In the genomic region with DNA sequence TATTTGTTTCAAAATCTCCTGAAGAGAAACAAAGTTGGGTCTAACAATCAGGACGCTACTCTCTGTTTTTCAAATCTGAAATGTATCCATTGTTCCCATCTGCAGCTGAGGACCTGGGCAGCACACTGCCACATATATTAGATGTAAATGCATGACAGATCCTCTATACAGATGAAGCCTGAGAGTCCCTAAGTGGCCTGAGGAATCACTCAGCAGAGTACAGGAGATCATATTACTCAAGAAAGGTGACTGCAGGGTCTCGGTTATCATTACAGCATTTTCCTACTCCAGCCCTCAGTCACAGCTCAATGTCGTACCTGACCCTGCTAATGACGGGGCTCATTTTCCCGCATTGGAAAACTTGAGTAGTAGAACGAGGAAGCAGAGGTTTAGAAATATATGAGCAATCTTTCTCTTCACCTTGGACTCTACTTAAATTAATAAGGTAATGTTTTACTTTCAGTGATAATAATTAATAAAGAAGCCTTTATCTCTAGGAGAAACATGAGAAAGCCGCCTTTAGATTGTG, we compare ENCODE assay signal across 19 cellular contexts.
A peak's percentile ranks its signal among the peaks of the same experiment; 100 is the strongest.
DNase-seq lines count a peak whose midpoint lies in the region; ATAC-seq and TF ChIP-seq lines count a peak whose summit lies in the region.
"Had no signal": no experiment of that assay in that cellular context is flagged by ENCODE, and none has a peak within 500 bp of the region (broad histone marks: within the 10 kb centered on the region; RNA-seq: fewer than 3 reads in every experiment).

No MANE protein-coding gene starts in this region.

- H3K4me1 ChIP-seq in gastroesophageal sphincter (no peaks in the 10 kb centered on the region), heart left ventricle (no peaks in the 10 kb centered on the region)
- H3K4me1 ChIP-seq: breast epithelium, left ventricle myocardium inferior had no signal

- H3K36me3 ChIP-seq in gastroesophageal sphincter, result no peaks in the 10 kb centered on the region
- no peaks in the 10 kb centered on the region for H3K36me3 ChIP-seq in heart left ventricle
- H3K36me3 ChIP-seq: breast epithelium, left ventricle myocardium inferior had no signal

- peak overlapping the region; percentile 82 for H3K27ac Mint-ChIP-seq in Calu3 (ENCODE audit: unreplicated experiment)
- H3K27ac Mint-ChIP-seq: activated naive CD4-positive, alpha-beta T cell treated with anti-CD3 and anti-CD28 coated beads, Interleukin-2, amount 50 U/mL, for 72 hours; CD4-positive, CD25-positive, alpha-beta regulatory T cell; stimulated activated memory B cell treated with anti-CD40 and anti-IgM and Interleukin-4, amounts not matched to agents 10 μg/mL and 1 μg/mL and 100 μg/mL, for 72 hours had no signal

- peaks cover 6% of the 10 kb centered on the region for H3K9me3 Mint-ChIP-seq in Calu3 (ENCODE audit: low read depth, unreplicated experiment)
- H3K9me3 Mint-ChIP-seq: stimulated activated memory B cell treated with anti-CD40 and anti-IgM and Interleukin-4, amounts not matched to agents 10 μg/mL and 1 μg/mL and 100 μg/mL, for 72 hours had no signal

- H3K27ac ChIP-seq in gastroesophageal sphincter (no peak overlapping the region), heart left ventricle (no peak overlapping the region)
- H3K27ac ChIP-seq: breast epithelium, left ventricle myocardium inferior had no signal

- H3K4me3 Mint-ChIP-seq in Calu3 (ENCODE audit: low read depth, unreplicated experiment), result peak overlapping the region; percentile 8
- H3K4me3 Mint-ChIP-seq: CD4-positive, CD25-positive, alpha-beta regulatory T cell; stimulated activated memory B cell treated with anti-CD40 and anti-IgM and Interleukin-4, amounts not matched to agents 10 μg/mL and 1 μg/mL and 100 μg/mL, for 72 hours had no signal

- no peak for TF ChIP-seq CTCF in Calu3 (IDR thresholded peaks at IDR 0.05; ENCODE audit: unreplicated experiment)
- no peak for TF ChIP-seq CTCF in gastroesophageal sphincter (IDR thresholded peaks at IDR 0.05)
- TF ChIP-seq CTCF in heart left ventricle (IDR thresholded peaks at IDR 0.05), result no peak

- peaks cover 49% of the 10 kb centered on the region for H3K4me1 Mint-ChIP-seq in Calu3 (ENCODE audit: low read depth, unreplicated experiment)
- H3K4me1 Mint-ChIP-seq: CD4-positive, CD25-positive, alpha-beta regulatory T cell; stimulated activated memory B cell treated with anti-CD40 and anti-IgM and Interleukin-4, amounts not matched to agents 10 μg/mL and 1 μg/mL and 100 μg/mL, for 72 hours had no signal

- ATAC-seq in gastroesophageal sphincter (no peak), heart left ventricle (no peak), SK-N-SH treated with all-trans-retinoic acid at 6 μM for 48 hours (no peak)
- ATAC-seq: activated naive CD4-positive, alpha-beta T cell treated with anti-CD3 and anti-CD28 coated beads, Interleukin-2, amount 50 U/mL, for 72 hours; stimulated activated memory B cell treated with anti-CD40 and anti-IgM and Interleukin-4, amounts not matched to agents 10 μg/mL and 1 μg/mL and 100 μg/mL, for 72 hours had no signal

- WGBS in gastroesophageal sphincter (ENCODE audit: low coverage in 1 of 2), 2 donors, result 60 to 77% methylated on average over 7 of the region's 7 CpGs
- 75 to 79% (median 77%) methylated on average over 7 of the region's 7 CpGs for WGBS in heart left ventricle, 4 donors

- BruUV-seq in Calu3 (replicated peaks; lab: Mats Ljungman, UMichigan), result no TSS peak

- CTCF ChIA-PET in Calu3 (lab: Charles Lee), result interaction anchor here (0.7 to 2.8 kb wide), 4 partner anchors 12 to 18 kb away, joined by 3 to 10 read pairs (median 3); no protein-coding TSS in a partner anchor

- peaks cover 4% of the 10 kb centered on the region for H3K36me3 Mint-ChIP-seq in Calu3 (ENCODE audit: insufficient read depth, unreplicated experiment)
- H3K36me3 Mint-ChIP-seq: activated naive CD4-positive, alpha-beta T cell treated with anti-CD3 and anti-CD28 coated beads, Interleukin-2, amount 50 U/mL, for 72 hours; CD4-positive, CD25-positive, alpha-beta regulatory T cell; stimulated activated memory B cell treated with anti-CD40 and anti-IgM and Interleukin-4, amounts not matched to agents 10 μg/mL and 1 μg/mL and 100 μg/mL, for 72 hours had no signal

- H3K4me3 ChIP-seq in gastroesophageal sphincter (no peak overlapping the region), heart left ventricle (no peak overlapping the region)
- H3K4me3 ChIP-seq: breast epithelium, left ventricle myocardium inferior had no signal

- H3K27me3 ChIP-seq in gastroesophageal sphincter (no peaks in the 10 kb centered on the region), heart left ventricle (no peaks in the 10 kb centered on the region)
- H3K27me3 ChIP-seq: breast epithelium had no signal

- H3K9me3 ChIP-seq in gastroesophageal sphincter (no peaks in the 10 kb centered on the region), heart left ventricle (no peaks in the 10 kb centered on the region)
- H3K9me3 ChIP-seq: breast epithelium, left ventricle myocardium inferior had no signal

- TF ChIP-seq POLR2A in gastroesophageal sphincter (IDR thresholded peaks at IDR 0.05) (no peak), heart left ventricle (IDR thresholded peaks at IDR 0.05) (no peak)

- DNase-seq in Calu3 (peak; percentile 67), NCI-H187 treated with DMSO at 0.1 percent for 48 hours (lab: John Stamatoyannopoulos, UW) (peak; percentile 89), NCI-H748 treated with DMSO at 0.1 percent for 48 hours (lab: John Stamatoyannopoulos, UW) (peak; percentile 26), left kidney (ENCODE audit: low read depth, low spot score) (peak; percentile 49), NCI-H1092 treated with DMSO at 0.1 percent for 48 hours (lab: John Stamatoyannopoulos, UW) (no peak), heart left ventricle (no peak)
- DNase-seq: activated CD4-positive, alpha-beta T cell treated with anti-CD3 and anti-CD28 coated beads for 48 hours; activated effector memory CD4-positive, alpha-beta T cell treated with Interleukin-2 at 50 U/mL for 16 hours; amygdala; left ventricle myocardium inferior; NCI-H2029 treated with DMSO at 0.1 percent for 48 hours; SIG-M5; substantia nigra had no signal

- TF ChIP-seq EP300 in gastroesophageal sphincter (IDR thresholded peaks at IDR 0.05), result no peak

- intact Hi-C loops in Calu3 (cut with micrococcal nuclease; ENCODE audit: unreplicated experiment), result loop anchor here (5.0 kb wide), 1 partner anchor 89 kb away; no protein-coding TSS in a partner anchor
- intact Hi-C loops in heart left ventricle (cut with DNase I), result no loop called here

- no peaks in the 10 kb centered on the region for H3K27me3 Mint-ChIP-seq in Calu3 (ENCODE audit: unreplicated experiment)
- H3K27me3 Mint-ChIP-seq: CD4-positive, CD25-positive, alpha-beta regulatory T cell; stimulated activated memory B cell treated with anti-CD40 and anti-IgM and Interleukin-4, amounts not matched to agents 10 μg/mL and 1 μg/mL and 100 μg/mL, for 72 hours had no signal

TF ChIP-seq in SK-N-SH treated with all-trans-retinoic acid at 6 μM for 48 hours, 23 proteins besides CTCF, POLR2A, EP300 and RAD21 (continues in another document):
- TF ChIP-seq ISL1 (CRISPR knock-in tag; IDR thresholded peaks at IDR 0.05) (no peak), ZNF70 (CRISPR knock-in tag; IDR thresholded peaks at IDR 0.05) (no peak), TOX (CRISPR knock-in tag; IDR thresholded peaks at IDR 0.05; ENCODE audit: borderline replicate concordance) (no peak), ZFP3 (CRISPR knock-in tag; IDR thresholded peaks at IDR 0.05) (no peak), BACH2 (CRISPR knock-in tag; IDR thresholded peaks at IDR 0.05; ENCODE audit: borderline replicate concordance) (no peak), ARNTL (CRISPR knock-in tag; IDR thresholded peaks at IDR 0.05; ENCODE audit: borderline replicate concordance, low read depth) (no peak), ZC3H10 (CRISPR knock-in tag; IDR thresholded peaks at IDR 0.05) (no peak), ZNF565 (CRISPR knock-in tag; conservative IDR thresholded peaks at IDR 0.05; ENCODE audit: low read depth) (no peak)
- TF ChIP-seq, protein P1, sequence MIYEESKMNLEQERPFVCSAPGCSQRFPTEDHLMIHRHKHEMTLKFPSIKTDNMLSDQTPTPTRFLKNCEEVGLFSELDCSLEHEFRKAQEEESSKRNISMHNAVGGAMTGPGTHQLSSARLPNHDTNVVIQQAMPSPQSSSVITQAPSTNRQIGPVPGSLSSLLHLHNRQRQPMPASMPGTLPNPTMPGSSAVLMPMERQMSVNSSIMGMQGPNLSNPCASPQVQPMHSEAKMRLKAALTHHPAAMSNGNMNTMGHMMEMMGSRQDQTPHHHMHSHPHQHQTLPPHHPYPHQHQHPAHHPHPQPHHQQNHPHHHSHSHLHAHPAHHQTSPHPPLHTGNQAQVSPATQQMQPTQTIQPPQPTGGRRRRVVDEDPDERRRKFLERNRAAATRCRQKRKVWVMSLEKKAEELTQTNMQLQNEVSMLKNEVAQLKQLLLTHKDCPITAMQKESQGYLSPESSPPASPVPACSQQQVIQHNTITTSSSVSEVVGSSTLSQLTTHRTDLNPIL (CRISPR knock-in tag; IDR thresholded peaks at IDR 0.05; ENCODE audit: low read depth), result no peak
- TF ChIP-seq, protein P2, sequence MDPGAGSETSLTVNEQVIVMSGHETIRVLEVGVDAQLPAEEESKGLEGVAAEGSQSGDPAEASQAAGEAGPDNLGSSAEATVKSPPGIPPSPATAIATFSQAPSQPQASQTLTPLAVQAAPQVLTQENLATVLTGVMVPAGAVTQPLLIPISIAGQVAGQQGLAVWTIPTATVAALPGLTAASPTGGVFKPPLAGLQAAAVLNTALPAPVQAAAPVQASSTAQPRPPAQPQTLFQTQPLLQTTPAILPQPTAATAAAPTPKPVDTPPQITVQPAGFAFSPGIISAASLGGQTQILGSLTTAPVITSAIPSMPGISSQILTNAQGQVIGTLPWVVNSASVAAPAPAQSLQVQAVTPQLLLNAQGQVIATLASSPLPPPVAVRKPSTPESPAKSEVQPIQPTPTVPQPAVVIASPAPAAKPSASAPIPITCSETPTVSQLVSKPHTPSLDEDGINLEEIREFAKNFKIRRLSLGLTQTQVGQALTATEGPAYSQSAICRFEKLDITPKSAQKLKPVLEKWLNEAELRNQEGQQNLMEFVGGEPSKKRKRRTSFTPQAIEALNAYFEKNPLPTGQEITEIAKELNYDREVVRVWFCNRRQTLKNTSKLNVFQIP (CRISPR knock-in tag; IDR thresholded peaks at IDR 0.05; ENCODE audit: borderline replicate concordance, low read depth), result no peak

Comparison
In these comparisons a context has a peak if more than half of its experiments do, and no peak if none do; other contexts are left out.
1. DNase-seq: peak in Calu3 (single experiment), NCI-H187 treated with DMSO at 0.1 percent for 48 hours (single experiment), NCI-H748 treated with DMSO at 0.1 percent for 48 hours (single experiment) and left kidney (single experiment); none in NCI-H1092 treated with DMSO at 0.1 percent for 48 hours (single experiment) and heart left ventricle (0 of 5).